In genomic region chr5:124751031-124751430, GRCh38 we compare ENCODE assay signal across 28 cellular contexts. TPM values are rescaled to one million over a fixed set of nuclear protein-coding genes. Genes with fewer than 3 reads are reported as not detected.
DNase-seq lines count a peak whose midpoint lies in the region; ATAC-seq and TF ChIP-seq lines count a peak whose summit lies in the region.
"Had no signal": no experiment of that assay in that cellular context is flagged by ENCODE, and none has a peak within 500 bp of the region (broad histone marks: within the 10 kb centered on the region; RNA-seq: fewer than 3 reads in every experiment).

No MANE protein-coding gene starts in this region.

- WGBS in mesendoderm (ENCODE audit: extremely low coverage, insufficient coverage, low lambda C conversion rate), result no CpG with 5 or more reads among the region's 2 CpGs
- WGBS in heart right ventricle, 2 donors, result 87 to 92% methylated on average over 2 of the region's 2 CpGs

- H3K4ac ChIP-seq in mesendoderm (ENCODE audit: low read depth, low read length), result no peak overlapping the region

- H3K27me3 ChIP-seq in BLaER1, result no peaks in the 10 kb centered on the region
- H3K27me3 ChIP-seq in HUES6 (ENCODE audit: control insufficient read depth, insufficient read depth, low read length), result no peaks in the 10 kb centered on the region
- no peaks in the 10 kb centered on the region for H3K27me3 ChIP-seq in dorsolateral prefrontal cortex
- H3K27me3 ChIP-seq in mesendoderm (ENCODE audit: insufficient read depth, low read length, poor library complexity), result no peaks in the 10 kb centered on the region
- H3K27me3 ChIP-seq in heart right ventricle, result peaks cover 0 to 15% (median 0%) of the 10 kb centered on the region in 7 donors
- H3K27me3 ChIP-seq: esophagus squamous epithelium, foreskin keratinocyte, pancreas, right atrium auricular region, testis had no signal

- H2AK5ac ChIP-seq in mesendoderm (ENCODE audit: low read length), result no peak overlapping the region

- H3K79me1 ChIP-seq in mesendoderm (ENCODE audit: low read length), result no peaks in the 10 kb centered on the region

- H4K5ac ChIP-seq in mesendoderm (ENCODE audit: low read length), result peak overlapping the region; percentile 33

- H3K4me1 ChIP-seq in BLaER1, result peaks cover 23% of the 10 kb centered on the region
- H3K4me1 ChIP-seq in HUES6 (ENCODE audit: control insufficient read depth, insufficient read depth, low read length), result peaks cover 52% of the 10 kb centered on the region
- peaks cover 1% of the 10 kb centered on the region for H3K4me1 ChIP-seq in mesendoderm (ENCODE audit: control insufficient read depth, low read depth, low read length)
- peaks cover 0 to 24% (median under 1%) of the 10 kb centered on the region in 9 donors for H3K4me1 ChIP-seq in heart right ventricle
- H3K4me1 ChIP-seq: right atrium auricular region had no signal

- no peak overlapping the region for H2BK15ac ChIP-seq in mesendoderm (replicated peaks; ENCODE audit: low read depth)

- peaks cover 4% of the 10 kb centered on the region; the same call in 1 of the 2 replicates for H3K9me3 ChIP-seq in BLaER1
- no peaks in the 10 kb centered on the region for H3K9me3 ChIP-seq in HUES6 (ENCODE audit: control insufficient read depth, insufficient read depth, low read depth, low read length)
- H3K9me3 ChIP-seq in heart right ventricle, result no peaks in the 10 kb centered on the region
- H3K9me3 ChIP-seq: esophagus squamous epithelium, heart left ventricle, pancreas, right atrium auricular region, testis had no signal

- H3K23ac ChIP-seq in mesendoderm (ENCODE audit: low read length), result no peak overlapping the region

- ATAC-seq in left colon, result no peak
- no peak for ATAC-seq in heart right ventricle
- ATAC-seq: activated CD4-positive, CD25-positive, alpha-beta regulatory T cell treated with anti-CD3 and anti-CD28 coated beads, Interleukin-2, amount 50 U/mL, for 24 hours; foreskin keratinocyte; heart left ventricle; pancreas; T-cell had no signal

- no peak overlapping the region for H3K9ac ChIP-seq in BLaER1
- H3K9ac ChIP-seq in HUES6 (ENCODE audit: low read length), result peak overlapping the region; percentile 49
- H3K9ac ChIP-seq in mesendoderm (ENCODE audit: low read length), result no peak overlapping the region

- intact Hi-C loops in dorsolateral prefrontal cortex (cut with DNase I) (loop anchor here in 1 of 2 donors (10.0 kb wide), 2 partner anchors 224 to 304 kb away; no protein-coding TSS in a partner anchor), left colon (cut with DNase I, micrococcal nuclease) (no loop called here), heart right ventricle (cut with DNase I) (no loop called here)

- DNase-seq in dorsolateral prefrontal cortex, result no peak
- peak; percentile 90 for DNase-seq in mesendoderm
- no peak for DNase-seq in NCI-H774 (lab: John Stamatoyannopoulos, UW)
- no peak for DNase-seq in DMS53 treated with DMSO at 0.1 percent for 48 hours (lab: John Stamatoyannopoulos, UW; ENCODE audit: unreplicated experiment)
- no peak for DNase-seq in left colon
- no peak for DNase-seq in heart right ventricle
- DNase-seq: activated CD4-positive, alpha-beta T cell treated with anti-CD3 and anti-CD28 coated beads, Interleukin-2, amount 50 U/mL, for 4 hours; activated naive CD4-positive, alpha-beta T cell treated with Interleukin-2 at 50 U/mL for 16 hours; CD4-positive, alpha-beta T cell; central memory CD4-positive, alpha-beta T cell; esophagus squamous epithelium; foreskin keratinocyte; heart left ventricle; IMR-90; NCI-H1436 treated with DMSO at 0.1 percent for 48 hours; NCI-H345; pancreas; small intestine; stimulated activated naive CD4-positive, alpha-beta T cell treated with Interleukin-2 at 50 U/mL for 16 hours; T-cell; testis had no signal

- H3K18ac ChIP-seq in mesendoderm (ENCODE audit: low read length), result peak overlapping the region; percentile 92

- no peak overlapping the region for H3K4me3 ChIP-seq in BLaER1
- H3K4me3 ChIP-seq in HUES6 (ENCODE audit: low read depth, low read length), result peak overlapping the region; percentile 42
- H3K4me3 ChIP-seq in dorsolateral prefrontal cortex, result no peak overlapping the region
- no peak overlapping the region for H3K4me3 ChIP-seq in mesendoderm (ENCODE audit: low read length)
- no peak overlapping the region for H3K4me3 ChIP-seq in heart right ventricle
- H3K4me3 ChIP-seq: esophagus squamous epithelium, heart left ventricle, lung, pancreas, right atrium auricular region, testis had no signal

- H3K4me2 ChIP-seq in BLaER1 (peak overlapping the region; percentile 90; the same call in 1 of the 2 replicates), mesendoderm (ENCODE audit: low read length) (no peak overlapping the region)

- H3K56ac ChIP-seq in mesendoderm (ENCODE audit: low read length), result no peak overlapping the region

- no peak overlapping the region for H3K27ac ChIP-seq in BLaER1
- H3K27ac ChIP-seq in HUES6 (ENCODE audit: low read depth, low read length), result peak overlapping the region; percentile 82
- peak overlapping the region in 32 of 59 donors; percentile 1 to 99 (median 98) for H3K27ac ChIP-seq in dorsolateral prefrontal cortex
- H3K27ac ChIP-seq in mesendoderm (ENCODE audit: low read depth, low read length), result peak overlapping the region; percentile 46
- no peak overlapping the region for H3K27ac ChIP-seq in heart right ventricle
- H3K27ac ChIP-seq: esophagus squamous epithelium, foreskin keratinocyte, heart left ventricle, HL-60, pancreas, testis had no signal

- no peaks in the 10 kb centered on the region for H4K20me1 ChIP-seq in BLaER1

- peak overlapping the region; percentile 81 for H2BK5ac ChIP-seq in mesendoderm (ENCODE audit: low read length)

- no peak overlapping the region for H2BK120ac ChIP-seq in mesendoderm (ENCODE audit: low read depth, low read length)

- no peak for TF ChIP-seq CTCF in dorsolateral prefrontal cortex (IDR thresholded peaks at IDR 0.05 in 54 of 56, conservative IDR thresholded peaks at IDR 0.05 in 2 of 56; ENCODE audit: low read depth in 1 of 56, partially characterized antibody in 56 of 56)
- TF ChIP-seq CTCF in heart right ventricle (IDR thresholded peaks at IDR 0.05), result no peak

- H3K79me2 ChIP-seq in mesendoderm (ENCODE audit: control insufficient read depth, insufficient read depth, low read length), result peaks cover 8% of the 10 kb centered on the region

- H3K36me3 ChIP-seq in BLaER1, result no peaks in the 10 kb centered on the region
- H3K36me3 ChIP-seq in HUES6 (ENCODE audit: control insufficient read depth, insufficient read depth, low read length), result no peaks in the 10 kb centered on the region
- H3K36me3 ChIP-seq in mesendoderm (ENCODE audit: control insufficient read depth, insufficient read depth, low read length), result no peaks in the 10 kb centered on the region
- H3K36me3 ChIP-seq in heart right ventricle, result no peaks in the 10 kb centered on the region
- H3K36me3 ChIP-seq: esophagus squamous epithelium, heart left ventricle, pancreas, right atrium auricular region had no signal

- H4K8ac ChIP-seq in mesendoderm (ENCODE audit: low read depth, low read length), result peak overlapping the region; percentile 65

RNA-seq across cellular contexts. Expression of gene ZNF608, which starts 4.6 kb away (rescaled TPM):
- total RNA-seq in dorsolateral prefrontal cortex, result 10 to 100 TPM; 21.1 to 70.6 (median 32.8) TPM
- 45.0 TPM for polyA plus RNA-seq in mesendoderm (2013, experiment 1 of 2)
- 42.8 TPM for polyA plus RNA-seq in mesendoderm (2013, experiment 2 of 2)
- 10 to 100 TPM; 16.2 to 23.1 TPM for total RNA-seq in left colon
- 10 to 100 TPM in 9 of 10 donors, 1 to 10 TPM in 1; 9.8 to 22.9 (median 13.1) TPM for total RNA-seq in heart right ventricle
- 10 to 100 TPM in 1 of 2 donors, 1 to 10 TPM in 1; 3.3 to 17.2 TPM for polyA plus RNA-seq in heart right ventricle
- total RNA-seq: activated T-helper 1 cell treated with anti-CD3 and anti-CD28 coated beads, Interleukin-12 subunit alpha, Interleukin-12 subunit beta, Interleukin-2, Interleukin-4 antibody, amounts not matched to agents 30 ng/mL and 10 ng/mL and 1 ng/mL, durations not matched to agents 14 hours and 24 hours and 36 hours had no signal

Comparison
In these comparisons a context has a peak if more than half of its experiments do, and no peak if none do; other contexts are left out.
1. H3K27ac ChIP-seq: peak in HUES6 (single experiment), dorsolateral prefrontal cortex (32 of 59) and mesendoderm (single experiment); none in BLaER1 (single experiment) and heart right ventricle (0 of 10).